ENCODE assay signal across 27 cellular contexts in genomic region chr14:86221000-86221399, GRCh38.
DNase-seq lines count a peak whose midpoint lies in the region; TF ChIP-seq lines count a peak whose summit lies in the region.
"Had no signal": no experiment of that assay in that cellular context is flagged by ENCODE, and none has a peak within 500 bp of the region (broad histone marks: within the 10 kb centered on the region; RNA-seq: fewer than 3 reads in every experiment).

No MANE protein-coding gene starts in this region.

- H3K79me2 ChIP-seq in osteoblast (ENCODE audit: insufficient read depth, low read length), result no peaks in the 10 kb centered on the region

- H3K4me3 ChIP-seq in endodermal cell (ENCODE audit: low read length), result no peak overlapping the region
- no peak overlapping the region for H3K4me3 ChIP-seq in neuronal stem cell (ENCODE audit: low read length in 2 of 2)
- no peak overlapping the region for H3K4me3 ChIP-seq in osteoblast (ENCODE audit: insufficient read depth, low read length)
- H3K4me3 ChIP-seq: esophagus squamous epithelium, lower lobe of right lung, MG63, PC-9, upper lobe of right lung had no signal

- H3K9ac ChIP-seq in endodermal cell (ENCODE audit: extremely low read depth, low read length, poor library complexity, severe bottlenecking) (no peak overlapping the region), neuronal stem cell (ENCODE audit: low read depth, low read length, poor library complexity) (no peak overlapping the region)

- H3K18ac ChIP-seq in neuronal stem cell (ENCODE audit: low read length), result no peak overlapping the region

- no peak overlapping the region for H3K23ac ChIP-seq in neuronal stem cell (ENCODE audit: low read depth, low read length, poor library complexity)

- H3K36me3 Mint-ChIP-seq in endodermal cell (ENCODE audit: low read depth), result no peaks in the 10 kb centered on the region
- H3K36me3 Mint-ChIP-seq: activated naive CD4-positive, alpha-beta T cell treated with anti-CD3 and anti-CD28 coated beads, Interleukin-2, amount 10 ng/mL, durations not matched to agents 7 days and 5 days; naive B cell had no signal

- TF ChIP-seq CTCF in endodermal cell (conservative IDR thresholded peaks at IDR 0.05) (peak; percentile 55), osteoblast (IDR thresholded peaks at IDR 0.05; ENCODE audit: extremely low read depth, low read depth, low read length) (no peak)

- no peak overlapping the region for H2AK5ac ChIP-seq in neuronal stem cell (ENCODE audit: low read depth, low read length)

- peaks cover 5% of the 10 kb centered on the region for H3K4me1 ChIP-seq in endodermal cell (ENCODE audit: control insufficient read depth, insufficient read depth, low read length)
- peaks cover 0 to 3% of the 10 kb centered on the region in 2 donors for H3K4me1 ChIP-seq in neuronal stem cell (ENCODE audit: control insufficient read depth in 2 of 2, insufficient read depth in 1 of 2, low read depth in 1 of 2, low read length in 2 of 2)
- H3K4me1 ChIP-seq in osteoblast (ENCODE audit: insufficient read depth, low read length), result no peaks in the 10 kb centered on the region
- H3K4me1 ChIP-seq: esophagus squamous epithelium, lower lobe of right lung, upper lobe of right lung had no signal

- no peaks in the 10 kb centered on the region for H3K27me3 Mint-ChIP-seq in endodermal cell (ENCODE audit: insufficient read depth)
- H3K27me3 Mint-ChIP-seq: activated naive CD4-positive, alpha-beta T cell treated with anti-CD3 and anti-CD28 coated beads, Interleukin-2, amount 10 ng/mL, durations not matched to agents 7 days and 5 days; B cell; naive B cell had no signal

- H2BK5ac ChIP-seq in neuronal stem cell (ENCODE audit: low read length), result no peak overlapping the region

- no peak overlapping the region for H2BK120ac ChIP-seq in neuronal stem cell (ENCODE audit: low read depth, low read length)

- H3K14ac ChIP-seq in neuronal stem cell (ENCODE audit: low read length), result no peak overlapping the region

- H3K27me3 ChIP-seq in endodermal cell (ENCODE audit: control insufficient read depth, insufficient read depth, low read length, poor library complexity, severe bottlenecking) (no peaks in the 10 kb centered on the region), neuronal stem cell (ENCODE audit: control insufficient read depth in 3 of 3, insufficient read depth in 3 of 3, low read depth in 1 of 3, low read length in 3 of 3) (no peaks in the 10 kb centered on the region), osteoblast (ENCODE audit: insufficient read depth, low read length) (no peaks in the 10 kb centered on the region)
- H3K27me3 ChIP-seq: esophagus squamous epithelium, MG63, upper lobe of right lung had no signal

- H3K9me3 ChIP-seq in endodermal cell (ENCODE audit: control insufficient read depth, low read length) (no peaks in the 10 kb centered on the region), neuronal stem cell (replicated peaks in 1 of 2; ENCODE audit: control insufficient read depth in 2 of 2, insufficient read depth in 1 of 2, low read depth in 1 of 2, low read length in 2 of 2) (no peaks in the 10 kb centered on the region), osteoblast (ENCODE audit: low read depth, low read length) (no peaks in the 10 kb centered on the region)
- H3K9me3 ChIP-seq: esophagus squamous epithelium, lower lobe of right lung, MG63, upper lobe of right lung had no signal

- no peak overlapping the region for H3K4me2 ChIP-seq in neuronal stem cell (ENCODE audit: insufficient read depth, low read length, poor library complexity, severe bottlenecking)
- H3K4me2 ChIP-seq in osteoblast (ENCODE audit: insufficient read depth, low read length), result no peak overlapping the region
- H3K4me2 ChIP-seq: PC-9 had no signal

- no peak overlapping the region for H2BK12ac ChIP-seq in neuronal stem cell (ENCODE audit: low read length)

- WGBS in endodermal cell (ENCODE audit: insufficient coverage in 1 of 2, insufficient read length in 1 of 2), 2 experiments, result 42 to 48% methylated on average over 2 to 3 of the region's 3 CpGs
- WGBS in neuronal stem cell (ENCODE audit: extremely low coverage in 2 of 2, insufficient read length in 2 of 2, insufficient replicate concordance in 1 of 2), 2 donors, result no CpG with 5 or more reads among the region's 3 CpGs

- no peaks in the 10 kb centered on the region for H3K9me3 Mint-ChIP-seq in endodermal cell
- H3K9me3 Mint-ChIP-seq: T-helper 2 cell treated with Interferon-gamma antibody and Interleukin-4, amounts not matched to agents 5 μg/mL and 100 μg/mL, for 36 hours had no signal

- H2AFZ ChIP-seq in neuronal stem cell (ENCODE audit: low read length) (no peak overlapping the region), osteoblast (ENCODE audit: low read length) (no peak overlapping the region)
- H2AFZ ChIP-seq: PC-9 had no signal

- H4K91ac ChIP-seq in neuronal stem cell (ENCODE audit: low read depth, low read length, poor library complexity), result no peak overlapping the region

- peaks cover 12% of the 10 kb centered on the region for H3K4me1 Mint-ChIP-seq in endodermal cell
- H3K4me1 Mint-ChIP-seq: activated naive CD4-positive, alpha-beta T cell treated with anti-CD3 and anti-CD28 coated beads, Interleukin-2, amount 10 ng/mL, durations not matched to agents 7 days and 5 days; B cell; naive B cell had no signal

- DNase-seq in DMS53 (lab: John Stamatoyannopoulos, UW), result peak; percentile 12
- no peak for DNase-seq in DMS53 treated with DMSO at 0.1 percent for 48 hours (lab: John Stamatoyannopoulos, UW; ENCODE audit: unreplicated experiment)
- peak; percentile 82 for DNase-seq in NCI-H69 (lab: John Stamatoyannopoulos, UW)
- DNase-seq in endodermal cell, result peak; percentile 93
- peak; percentile 1 for DNase-seq in neuronal stem cell (ENCODE audit: low spot score)
- DNase-seq in osteoblast (ENCODE audit: insufficient read length, low spot score, missing footprints), result no peak
- DNase-seq in RKO (ENCODE audit: low spot score), result no peak
- no peak for DNase-seq in NCI-H128 (lab: John Stamatoyannopoulos, UW; ENCODE audit: unreplicated experiment)
- DNase-seq: 8988T; activated CD8-positive, alpha-beta T cell treated with anti-CD3 and anti-CD28 coated beads, Interleukin-2, amount 10 ng/mL, durations not matched to agents 7 days and 5 days; activated naive CD4-positive, alpha-beta T cell treated with anti-CD3 and anti-CD28 coated beads, Interleukin-2, amount 10 ng/mL, durations not matched to agents 7 days and 5 days; activated T-cell treated with anti-CD3 and anti-CD28 coated beads, Interleukin-2, amount 50 U/mL, for 48 hours; COR-L47; effector memory CD4-positive, alpha-beta T cell; esophagus squamous epithelium; GDM1; lower lobe of right lung; naive B cell; NCI-H1930; NCI-H526 treated with DMSO at 0.1 percent for 48 hours; PC-9; stimulated activated CD4-positive, alpha-beta T cell treated with anti-CD3 and anti-CD28 coated beads, Interleukin-2, amount 100 ng/mL, for 24 hours; stimulated activated naive CD8-positive, alpha-beta T cell treated with anti-CD3 and anti-CD28 coated beads, Interleukin-15, Interleukin-2, amounts not matched to agents 100 U/mL and 50 U/mL, for 24 hours; upper lobe of right lung had no signal

- H3K4me3 Mint-ChIP-seq in endodermal cell, result no peak overlapping the region
- H3K4me3 Mint-ChIP-seq: activated CD8-positive, alpha-beta T cell treated with anti-CD3 and anti-CD28 coated beads, Interleukin-2, amount 10 ng/mL, durations not matched to agents 7 days and 5 days; activated naive CD4-positive, alpha-beta T cell treated with anti-CD3 and anti-CD28 coated beads, Interleukin-2, amount 10 ng/mL, durations not matched to agents 7 days and 5 days; B cell; naive B cell; T-helper 2 cell treated with Interferon-gamma antibody and Interleukin-4, amounts not matched to agents 5 μg/mL and 100 μg/mL, for 36 hours had no signal

- no peak overlapping the region for H3K27ac ChIP-seq in endodermal cell (ENCODE audit: low read depth, low read length)
- no peak overlapping the region for H3K27ac ChIP-seq in neuronal stem cell (replicated peaks; ENCODE audit: low read length)
- no peak overlapping the region for H3K27ac ChIP-seq in osteoblast (ENCODE audit: low read depth, low read length)
- H3K27ac ChIP-seq: esophagus squamous epithelium, lower lobe of right lung, PC-9, upper lobe of right lung had no signal

- H3K4ac ChIP-seq in neuronal stem cell (ENCODE audit: low read length), result no peak overlapping the region

- no peaks in the 10 kb centered on the region for H4K20me1 ChIP-seq in osteoblast (ENCODE audit: insufficient read depth, low read length)

- no peaks in the 10 kb centered on the region for H3K36me3 ChIP-seq in endodermal cell (ENCODE audit: control insufficient read depth, insufficient read depth, low read length)
- no peaks in the 10 kb centered on the region for H3K36me3 ChIP-seq in neuronal stem cell (replicated peaks in 1 of 2; ENCODE audit: control insufficient read depth in 2 of 2, insufficient read depth in 2 of 2, low read length in 2 of 2)
- H3K36me3 ChIP-seq in osteoblast (ENCODE audit: insufficient read depth, low read length), result no peaks in the 10 kb centered on the region
- H3K36me3 ChIP-seq: esophagus squamous epithelium, lower lobe of right lung, MG63, upper lobe of right lung had no signal

- H4K8ac ChIP-seq in neuronal stem cell (ENCODE audit: low read depth, low read length), result no peak overlapping the region

- H2BK15ac ChIP-seq in neuronal stem cell (ENCODE audit: low read length), result no peak overlapping the region

- H3K79me1 ChIP-seq in neuronal stem cell (ENCODE audit: low read depth, low read length), result no peaks in the 10 kb centered on the region

- H3K27ac Mint-ChIP-seq in endodermal cell, result peak overlapping the region; percentile 87
- H3K27ac Mint-ChIP-seq: activated CD8-positive, alpha-beta T cell treated with anti-CD3 and anti-CD28 coated beads, Interleukin-2, amount 10 ng/mL, durations not matched to agents 7 days and 5 days; activated naive CD4-positive, alpha-beta T cell treated with anti-CD3 and anti-CD28 coated beads, Interleukin-2, amount 10 ng/mL, durations not matched to agents 7 days and 5 days; B cell; T-helper 2 cell treated with Interferon-gamma antibody and Interleukin-4, amounts not matched to agents 5 μg/mL and 100 μg/mL, for 36 hours had no signal

Comparison
In these comparisons a context has a peak if more than half of its experiments do, and no peak if none do; other contexts are left out.
1. DNase-seq: peak in DMS53 (single experiment), NCI-H69 (single experiment), endodermal cell (single experiment) and neuronal stem cell (single experiment); none in DMS53 treated with DMSO at 0.1 percent for 48 hours (single experiment), osteoblast (single experiment), RKO (single experiment) and NCI-H128 (single experiment).